ENCODE assay signal across 23 cellular contexts in genomic region chr15:34059946-34060345, GRCh38.
"Had no signal": no experiment of that assay in that cellular context is flagged by ENCODE, and none has a peak within 500 bp of the region (broad histone marks: within the 10 kb centered on the region; RNA-seq: fewer than 3 reads in every experiment).

No MANE protein-coding gene starts in this region.

- H3K9ac ChIP-seq: KMS-11 had no signal

- H3K4me3 ChIP-seq: K562, SJSA1, SK-N-MC had no signal

- H3K27ac ChIP-seq: KMS-11, SJSA1, SK-N-MC had no signal

- ATAC-seq: K562 had no signal

- H3K27me3 ChIP-seq: SJSA1 had no signal

- H3K9me3 Mint-ChIP-seq: IgD-negative memory B cell had no signal

- H3K27me3 Mint-ChIP-seq: IgD-negative memory B cell had no signal

- DNase-seq: Kasumi-1, MM.1S, NCI-H1092 treated with DMSO at 0.1 percent for 48 hours, NCI-H1436, NCI-H187, NCI-H2029, NCI-H2081 treated with DMSO at 0.1 percent for 48 hours, NCI-H2171, NCI-H226, NCI-H446, NCI-H510A, NCI-H524 treated with DMSO at 0.1 percent for 48 hours, NCI-H69, NCI-H774, Right ventricle myocardium superior, RPMI8226, SIG-M5 had no signal

- H3K4me2 ChIP-seq: KMS-11 had no signal

- H3K9me3 ChIP-seq: SJSA1 had no signal

- H3K36me3 ChIP-seq: SJSA1 had no signal

- FAIRE-seq: K562, RCC 7860 had no signal

- H3K4me3 Mint-ChIP-seq: IgD-negative memory B cell had no signal
